In genomic region chr20:13821876-13822275, GRCh38 we compare ENCODE assay signal across 13 cellular contexts. TPM values are rescaled to one million over a fixed set of nuclear protein-coding genes. Genes with fewer than 3 reads are reported as not detected.
A peak's percentile ranks its signal among the peaks of the same experiment; 100 is the strongest.
DNase-seq lines count a peak whose midpoint lies in the region; ATAC-seq and TF ChIP-seq lines count a peak whose summit lies in the region.
"Had no signal": no experiment of that assay in that cellular context is flagged by ENCODE, and none has a peak within 500 bp of the region (broad histone marks: within the 10 kb centered on the region; RNA-seq: fewer than 3 reads in every experiment).

No MANE protein-coding gene starts in this region.

- CTCF ChIA-PET in AG04449 (lab: Yijun Ruan, JAX) (interaction anchor here (1.2 to 7.1 kb wide), 4 partner anchors 22 to 233 kb away, joined by 3 to 127 read pairs (median 4); no protein-coding TSS in a partner anchor), PC-9 (lab: Charles Lee) (no interaction called here)

- H3K9me3 ChIP-seq in adipocyte (ENCODE audit: control insufficient read depth, low read length) (peaks cover 4% of the 10 kb centered on the region), PC-9 (ENCODE audit: insufficient read depth, low read depth) (no peaks in the 10 kb centered on the region)

- intact Hi-C loops in PC-9 (cut with micrococcal nuclease; ENCODE audit: unreplicated experiment) = loop anchor here (10.0 kb wide), 1 partner anchor 123 kb away; no protein-coding TSS in a partner anchor

- H3K9me2 ChIP-seq in PC-9 (ENCODE audit: insufficient read depth) = no peaks in the 10 kb centered on the region

- no peak overlapping the region for H2AFZ ChIP-seq in PC-9

- H3K27me3 ChIP-seq in HL-60 (ENCODE audit: insufficient read depth, poor library complexity, severe bottlenecking) (no peaks in the 10 kb centered on the region), adipocyte (replicated peaks; ENCODE audit: control insufficient read depth, insufficient read depth, low read length) (no peaks in the 10 kb centered on the region), PC-9 (ENCODE audit: insufficient read depth, low read depth) (no peaks in the 10 kb centered on the region)

- ATAC-seq in HG02973 (IDR thresholded peaks at IDR 0.05; ENCODE audit: unreplicated experiment) = no peak
- ATAC-seq: PC-3; stimulated activated naive CD8-positive, alpha-beta T cell treated with anti-CD3 and anti-CD28 coated beads, Interleukin-15, amount 100 ng/mL, for 72 hours had no signal

- BruUV-seq in PC-9 (replicated peaks; lab: Mats Ljungman, UMichigan) = no TSS peak

- H4K20me1 ChIP-seq in PC-9 (ENCODE audit: insufficient read depth) = no peaks in the 10 kb centered on the region

- H3K36me3 ChIP-seq in adipocyte (ENCODE audit: control insufficient read depth, insufficient read depth, low read length, severe bottlenecking) (peaks cover 20% of the 10 kb centered on the region), PC-9 (ENCODE audit: low read depth) (peaks cover 5% of the 10 kb centered on the region; the same call in 1 of the 2 replicates)

- TF ChIP-seq CTCF in AG04449 (IDR thresholded peaks at IDR 0.05; ENCODE audit: insufficient read depth, low read length, missing control alignments) (no peak), HL-60 (IDR thresholded peaks at IDR 0.05; ENCODE audit: insufficient read depth, low read length) (no peak), foreskin fibroblast (IDR thresholded peaks at IDR 0.05; ENCODE audit: low read depth, low read length) (no peak), PC-9 (conservative IDR thresholded peaks at IDR 0.05) (no peak)

- no peaks in the 10 kb centered on the region for H3K79me2 ChIP-seq in PC-9 (ENCODE audit: low read depth)

- peaks cover 7% of the 10 kb centered on the region; the same call in 1 of the 2 replicates for H3F3A ChIP-seq in PC-9 (ENCODE audit: insufficient read depth, low read depth)

- no peak overlapping the region for H3K4me2 ChIP-seq in PC-9

- H3K4me3 ChIP-seq in AG04449 (ENCODE audit: low read depth, low read length) (no peak overlapping the region), HL-60 (replicated peaks; ENCODE audit: insufficient read depth, low read length) (no peak overlapping the region), adipocyte (ENCODE audit: low read length) (no peak overlapping the region), foreskin fibroblast (ENCODE audit: low read depth in 1 of 2, low read length in 2 of 2) (no peak overlapping the region), PC-9 (no peak overlapping the region)

- H3K9ac ChIP-seq in adipocyte (ENCODE audit: low read length) = no peak overlapping the region

- peaks cover 17% of the 10 kb centered on the region for H3K4me1 ChIP-seq in adipocyte (ENCODE audit: control insufficient read depth, insufficient read depth, low read length)
- H3K4me1 ChIP-seq in PC-9 (replicated peaks; ENCODE audit: insufficient read depth) = 0 out of 2 replicates have a peak, but pooled peaks cover 7% of the 10 kb centered on the region

- POLR2A ChIA-PET in AG04449 (lab: Yijun Ruan, JAX) (no interaction called here), PC-9 (lab: Charles Lee; ENCODE audit: unreplicated experiment) (no interaction called here)

- DNase-seq in AG04449 (ENCODE audit: low read depth, low spot score) (peak; percentile 10), HL-60 (ENCODE audit: low read depth in 1 of 2, low spot score in 1 of 2) (peak; percentile 43 to 63), adipocyte (ENCODE audit: low read depth) (peak; percentile 7), foreskin fibroblast (peak; percentile 66 to 67), A172 (ENCODE audit: low spot score) (no peak), COR-L47 (lab: John Stamatoyannopoulos, UW) (no peak), PC-9 (no peak)
- DNase-seq: activated naive CD4-positive, alpha-beta T cell treated with anti-CD3 and anti-CD28 coated beads, Interleukin-2, amount 50 U/mL, for 16 hours; activated T-cell treated with anti-CD3 and anti-CD28 coated beads, Interleukin-2, amount 50 U/mL, for 24 hours; NCI-H187; PC-3; stimulated activated naive CD8-positive, alpha-beta T cell treated with anti-CD3 and anti-CD28 coated beads, Interleukin-15, amount 100 ng/mL, for 72 hours had no signal

- H3K27ac ChIP-seq in HL-60 (replicated peaks) (no peak overlapping the region), PC-9 (no peak overlapping the region)

RNA-seq across cellular contexts. Expression of gene NDUFAF5, which starts 37.0 kb away (rescaled TPM):
- total RNA-seq in A172 (2014; rRNA removed; shearing (Covaris generic)) = 38.8 and 62.8 TPM in 2 replicates
- 22.3 and 24.0 TPM in 2 replicates for total RNA-seq in PC-9 (2021)

RNA-seq across cellular contexts. Expression of gene ESF1, which starts 37.2 kb away (rescaled TPM):
- 15.6 and 20.9 TPM in 2 replicates for total RNA-seq in A172 (2014; rRNA removed; shearing (Covaris generic))
- total RNA-seq in PC-9 (2021) = 12.4 and 14.8 TPM in 2 replicates

Comparison
In these comparisons a context has a peak if more than half of its experiments do, and no peak if none do; other contexts are left out.
1. DNase-seq: peak in AG04449 (single experiment), HL-60 (2 of 2), adipocyte (single experiment) and foreskin fibroblast (2 of 2); none in A172 (single experiment), COR-L47 (single experiment) and PC-9 (0 of 2).